Comparison of ENCODE assay signal across 22 cellular contexts in the genomic region with DNA sequence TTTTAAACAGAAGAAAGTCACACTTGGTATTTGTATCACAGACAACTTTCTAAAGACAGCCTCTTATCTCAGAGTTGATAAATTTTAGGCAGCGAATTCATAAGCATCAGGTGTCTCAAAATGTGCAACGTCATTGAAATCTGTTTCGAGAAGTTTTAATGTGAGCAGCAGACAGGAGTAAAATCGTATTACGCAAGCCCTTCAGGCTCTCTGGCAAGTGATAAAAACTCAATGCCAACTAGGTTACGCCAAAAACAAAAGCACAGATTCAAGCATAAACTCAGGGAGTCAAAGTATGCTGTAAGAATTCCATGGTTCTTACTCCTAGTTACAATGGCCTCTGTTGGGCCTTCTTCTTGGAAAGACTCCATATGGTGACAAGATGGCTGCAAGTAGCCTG.
DNase-seq lines count a peak whose midpoint lies in the region; ATAC-seq and TF ChIP-seq lines count a peak whose summit lies in the region.
"Had no signal": no experiment of that assay in that cellular context is flagged by ENCODE, and none has a peak within 500 bp of the region (broad histone marks: within the 10 kb centered on the region; RNA-seq: fewer than 3 reads in every experiment).

No MANE protein-coding gene starts in this region.

- DNase-seq in AG10803 (ENCODE audit: low read depth) (peak; percentile 57), NCI-H226 (peak; percentile 66), fibroblast of pulmonary artery (ENCODE audit: low read depth) (peak; percentile 16), omental fat pad (ENCODE audit: low spot score) (no peak), nucleus accumbens (lab: John Stamatoyannopoulos, UW) (no peak), Kasumi-1 (lab: John Stamatoyannopoulos, UW) (no peak)
- DNase-seq: AML-193; CD4-positive, alpha-beta T cell; H9; KG1; NCI-H1048; NCI-H1417; NCI-H1694; NCI-H2029 treated with DMSO at 0.1 percent for 48 hours; NCI-H2227 treated with DMSO at 0.1 percent for 48 hours; NCI-H510A; NCI-H69; SK-N-SH had no signal

- ATAC-seq in omental fat pad (ENCODE audit: low FRiP score): peak; percentile 75
- ATAC-seq in HG03469 (IDR thresholded peaks at IDR 0.05; ENCODE audit: unreplicated experiment): no peak
- no peak for ATAC-seq in GM18858 (IDR thresholded peaks at IDR 0.05; ENCODE audit: unreplicated experiment)
- ATAC-seq: GM23338 had no signal

- no peak for TF ChIP-seq CTCF in AG10803 (conservative IDR thresholded peaks at IDR 0.05; ENCODE audit: low read length)
- no peak for TF ChIP-seq CTCF in fibroblast of pulmonary artery (IDR thresholded peaks at IDR 0.05; ENCODE audit: low read length, missing control alignments)
- TF ChIP-seq CTCF in omental fat pad (IDR thresholded peaks at IDR 0.05): no peak

- H3K4me3 ChIP-seq in AG10803 (ENCODE audit: low read length) (no peak overlapping the region), fibroblast of pulmonary artery (replicated peaks; ENCODE audit: low read depth, low read length) (no peak overlapping the region)
- H3K4me3 ChIP-seq: BLaER1 treated with 17β-estradiol and CSF1 and Interleukin-3, amounts not matched to agents 10 nM and 100 nM; GM23338 had no signal

Comparison
In these comparisons a context has a peak if more than half of its experiments do, and no peak if none do; other contexts are left out.
1. DNase-seq: peak in AG10803 (single experiment), NCI-H226 (single experiment) and fibroblast of pulmonary artery (single experiment); none in omental fat pad (single experiment), nucleus accumbens (0 of 56) and Kasumi-1 (0 of 2).